Comparison of ENCODE assay signal across 1 cellular context in genomic region chr22:20203142-20204099, GRCh38.
TF ChIP-seq lines count a peak whose summit lies in the region.

No MANE protein-coding gene starts in this region.

TF ChIP-seq in K562, 482 proteins besides CTCF, POLR2A, EP300 and RAD21 (continued from another document and continues in another):
- TF ChIP-seq THAP12 (CRISPR knock-in tag; IDR thresholded peaks at IDR 0.05): no peak
- no peak for TF ChIP-seq MAFK (IDR thresholded peaks at IDR 0.05; ENCODE audit: low read length)
- no peak for TF ChIP-seq EP400 (IDR thresholded peaks at IDR 0.05)
- TF ChIP-seq MAFG (tag; conservative IDR thresholded peaks at IDR 0.05): no peak
- no peak for TF ChIP-seq NFRKB (IDR thresholded peaks at IDR 0.05; ENCODE audit: low read depth)
- TF ChIP-seq HMGXB4 (CRISPR knock-in tag; IDR thresholded peaks at IDR 0.05): no peak
- TF ChIP-seq NR2F6 (CRISPR knock-in tag; IDR thresholded peaks at IDR 0.05): no peak
- TF ChIP-seq PREB (CRISPR knock-in tag; IDR thresholded peaks at IDR 0.05): no peak
- TF ChIP-seq ZBTB40 (IDR thresholded peaks at IDR 0.05): no peak
- 0 out of 2 replicates have a peak, but pooled peaks have one; percentile 12 for TF ChIP-seq ZBTB40 (CRISPR knock-in tag; IDR thresholded peaks at IDR 0.05)
- no peak for TF ChIP-seq ZNF57 (CRISPR knock-in tag; IDR thresholded peaks at IDR 0.05)
- 0 out of 2 replicates have a peak, but pooled peaks have one; percentile 36 for TF ChIP-seq ZSCAN32 (CRISPR knock-in tag; IDR thresholded peaks at IDR 0.05)
- no peak for TF ChIP-seq SMARCE1 (IDR thresholded peaks at IDR 0.05)
- TF ChIP-seq ATF7 (IDR thresholded peaks at IDR 0.05): peak; percentile 56; the same call in 1 of the 2 replicates
- peak; percentile 73; the same call in 1 of the 2 replicates for TF ChIP-seq ZNF165 (CRISPR knock-in tag; IDR thresholded peaks at IDR 0.05; ENCODE audit: borderline replicate concordance)
- TF ChIP-seq MYNN (IDR thresholded peaks at IDR 0.05): no peak
- no peak for TF ChIP-seq MYNN (CRISPR knock-in tag; IDR thresholded peaks at IDR 0.05)
- no peak for TF ChIP-seq ZNF586 (CRISPR knock-in tag; conservative IDR thresholded peaks at IDR 0.05)
- TF ChIP-seq BRD4 (IDR thresholded peaks at IDR 0.05): no peak
- no peak for TF ChIP-seq CHD7 (IDR thresholded peaks at IDR 0.05; ENCODE audit: low read depth, low read length)
- TF ChIP-seq MYC (IDR thresholded peaks at IDR 0.05; ENCODE audit: low read depth, low read length): no peak
- TF ChIP-seq MYC (CRISPR knock-in tag; IDR thresholded peaks at IDR 0.05; ENCODE audit: borderline replicate concordance, low read depth): 0 out of 2 replicates have a peak, but pooled peaks have one; percentile 17
- TF ChIP-seq PCBP1 (IDR thresholded peaks at IDR 0.05; ENCODE audit: low read depth, low read length, poor library complexity, severe bottlenecking): no peak
- no peak for TF ChIP-seq U2AF2 (optimal IDR thresholded peaks at IDR 0.05; ENCODE audit: low read depth, low read length)
- peak; percentile 45 for TF ChIP-seq DACH1 (IDR thresholded peaks at IDR 0.05; ENCODE audit: partially characterized antibody)
- TF ChIP-seq ZFP30 (CRISPR knock-in tag; IDR thresholded peaks at IDR 0.05; ENCODE audit: borderline replicate concordance): 0 out of 2 replicates have a peak, but pooled peaks have one; percentile 35
- 0 out of 2 replicates have a peak, but pooled peaks have one; percentile 34 for TF ChIP-seq ZNF561 (CRISPR knock-in tag; conservative IDR thresholded peaks at IDR 0.05)
- peak; percentile 51 for TF ChIP-seq VEZF1 (CRISPR knock-in tag; IDR thresholded peaks at IDR 0.05)
- no peak; the same call in 1 of the 2 replicates for TF ChIP-seq CREB1 (IDR thresholded peaks at IDR 0.05)
- TF ChIP-seq CREB1 (CRISPR knock-in tag; IDR thresholded peaks at IDR 0.05): no peak
